ENCODE assay signal across 21 cellular contexts in the genomic region with DNA sequence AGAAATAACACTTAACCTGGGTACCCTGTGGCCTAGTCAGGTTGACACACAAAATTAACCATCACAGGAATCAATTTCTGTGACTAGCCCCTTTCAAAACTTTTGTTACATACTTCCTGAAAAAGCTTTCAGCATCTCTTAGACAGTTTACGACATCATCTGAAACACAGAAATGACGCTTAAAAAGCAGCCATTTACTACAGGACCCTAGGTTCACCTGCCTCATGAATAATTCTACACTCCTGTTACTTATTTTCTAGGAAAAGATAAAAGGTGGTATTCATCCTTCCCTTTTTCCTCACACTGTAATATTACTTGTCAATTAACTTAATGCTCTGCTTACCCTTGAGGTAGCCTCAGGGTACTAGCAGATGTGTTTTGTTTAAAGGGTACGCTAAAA.
DNase-seq lines count a peak whose midpoint lies in the region; ATAC-seq and TF ChIP-seq lines count a peak whose summit lies in the region.
"Had no signal": no experiment of that assay in that cellular context is flagged by ENCODE, and none has a peak within 500 bp of the region (broad histone marks: within the 10 kb centered on the region; RNA-seq: fewer than 3 reads in every experiment).

No MANE protein-coding gene starts in this region.

- no peaks in the 10 kb centered on the region for H4K20me1 ChIP-seq in PC-9 (ENCODE audit: insufficient read depth)
- H4K20me1 ChIP-seq: BLaER1 had no signal

- H3K4me1 Mint-ChIP-seq in type B pancreatic cell (ENCODE audit: unreplicated experiment): peaks cover 35% of the 10 kb centered on the region

- peak overlapping the region; percentile 84 for H3K27ac Mint-ChIP-seq in type B pancreatic cell
- H3K27ac Mint-ChIP-seq: CD8-positive, alpha-beta memory T cell; H9 had no signal

- H3K9me2 ChIP-seq in PC-9 (ENCODE audit: insufficient read depth): no peaks in the 10 kb centered on the region

- peak; percentile 17 for DNase-seq in SIG-M5 treated with dmso at 0.1 percent for 504 hours (lab: John Stamatoyannopoulos, UW; ENCODE audit: unreplicated experiment)
- no peak for DNase-seq in SIG-M5 (lab: John Stamatoyannopoulos, UW)
- no peak for DNase-seq in PC-9
- DNase-seq in foreskin keratinocyte: no peak
- no peak for DNase-seq in type B pancreatic cell (ENCODE audit: extremely low spot score, unreplicated experiment)
- no peak for DNase-seq in RPMI8226
- no peak for DNase-seq in body of pancreas
- DNase-seq: CD8-positive, alpha-beta memory T cell; DND-41; H9; MV-4-11; NCI-H1417; NCI-H187 treated with DMSO at 0.1 percent for 48 hours; NCI-H2171; NCI-H446; NCI-H69; NK-92 treated with Interleukin-12 subunit alpha and Interleukin-12 subunit beta, amount 100 ng/mL, for 24 hours; Right ventricle myocardium superior had no signal

- peaks cover 15% of the 10 kb centered on the region; the same call in 1 of the 2 replicates for H3K9me3 ChIP-seq in PC-9 (ENCODE audit: insufficient read depth, low read depth)
- H3K9me3 ChIP-seq in body of pancreas: no peaks in the 10 kb centered on the region
- H3K9me3 ChIP-seq: BLaER1 had no signal

- no peak overlapping the region for H3K4me3 ChIP-seq in PC-9
- no peak overlapping the region for H3K4me3 ChIP-seq in body of pancreas
- H3K4me3 ChIP-seq: BLaER1 had no signal

- TF ChIP-seq CTCF in PC-9 (conservative IDR thresholded peaks at IDR 0.05) (no peak), foreskin keratinocyte (conservative IDR thresholded peaks at IDR 0.05) (no peak), type B pancreatic cell (conservative IDR thresholded peaks at IDR 0.05) (no peak), body of pancreas (IDR thresholded peaks at IDR 0.05) (no peak)

- peak overlapping the region; percentile 30; the same call in 1 of the 2 replicates for H3K4me2 ChIP-seq in PC-9
- H3K4me2 ChIP-seq: BLaER1 had no signal

- no peak overlapping the region for H3K4me3 Mint-ChIP-seq in type B pancreatic cell
- H3K4me3 Mint-ChIP-seq: CD8-positive, alpha-beta memory T cell; H9 had no signal

- peaks cover 6% of the 10 kb centered on the region for H3K9me3 Mint-ChIP-seq in type B pancreatic cell
- H3K9me3 Mint-ChIP-seq: CD8-positive, alpha-beta memory T cell; H9 had no signal

- no peak for ATAC-seq in foreskin keratinocyte
- no peak for ATAC-seq in GM21825 (IDR thresholded peaks at IDR 0.05; ENCODE audit: unreplicated experiment)
- ATAC-seq in body of pancreas: no peak
- ATAC-seq: Panc1 had no signal

- H3K79me2 ChIP-seq in PC-9 (ENCODE audit: low read depth): no peaks in the 10 kb centered on the region

- H3K27me3 Mint-ChIP-seq in type B pancreatic cell: no peaks in the 10 kb centered on the region

- no peak for TF ChIP-seq POLR2A in body of pancreas (IDR thresholded peaks at IDR 0.05)

- peaks cover 6% of the 10 kb centered on the region for H3K36me3 Mint-ChIP-seq in type B pancreatic cell
- H3K36me3 Mint-ChIP-seq: CD8-positive, alpha-beta memory T cell had no signal

- intact Hi-C loops in PC-9 (cut with micrococcal nuclease; ENCODE audit: unreplicated experiment): loop anchor here (5.0 kb wide), 4 partner anchors 74 to 274 kb away; no protein-coding TSS in a partner anchor
- intact Hi-C loops in body of pancreas (cut with DNase I): no loop called here

- H3K36me3 ChIP-seq in PC-9 (ENCODE audit: low read depth): no peaks in the 10 kb centered on the region; the same call in 1 of the 2 replicates
- no peaks in the 10 kb centered on the region for H3K36me3 ChIP-seq in body of pancreas (replicated peaks in 1 of 2; ENCODE audit: insufficient read depth in 1 of 2, low read depth in 2 of 2)
- H3K36me3 ChIP-seq: BLaER1 had no signal

- CTCF ChIA-PET in PC-9 (lab: Charles Lee): no interaction called here

- H3K27ac ChIP-seq in PC-9 (peak overlapping the region; percentile 78), foreskin keratinocyte (peak overlapping the region; percentile 34), body of pancreas (no peak overlapping the region)
- H3K27ac ChIP-seq: BLaER1 had no signal

- H2AFZ ChIP-seq in PC-9: no peak overlapping the region

- H3K4me1 ChIP-seq in PC-9 (replicated peaks; ENCODE audit: insufficient read depth) (peaks cover 14% of the 10 kb centered on the region), foreskin keratinocyte (peaks cover 22% of the 10 kb centered on the region), body of pancreas (no peaks in the 10 kb centered on the region)

- WGBS in body of pancreas, 2 donors: 87 to 94% methylated on average over 3 of the region's 3 CpGs

- no peaks in the 10 kb centered on the region for H3K27me3 ChIP-seq in PC-9 (ENCODE audit: insufficient read depth, low read depth)
- H3K27me3 ChIP-seq in foreskin keratinocyte: no peaks in the 10 kb centered on the region
- no peaks in the 10 kb centered on the region for H3K27me3 ChIP-seq in body of pancreas
- H3K27me3 ChIP-seq: BLaER1 had no signal

- H3F3A ChIP-seq in PC-9 (ENCODE audit: insufficient read depth, low read depth): peaks cover 18% of the 10 kb centered on the region

- POLR2A ChIA-PET in PC-9 (lab: Charles Lee; ENCODE audit: unreplicated experiment): interaction anchor here (0.6 to 1.0 kb wide), 3 partner anchors 67 to 383 kb away, joined by 3 read pairs; no protein-coding TSS in a partner anchor

- TSS peak; percentile 94 for BruUV-seq in PC-9 (replicated peaks; lab: Mats Ljungman, UMichigan)

Comparison
In these comparisons a context has a peak if more than half of its experiments do, and no peak if none do; other contexts are left out.
1. H3K27ac ChIP-seq: peak in PC-9 (single experiment) and foreskin keratinocyte (single experiment); none in body of pancreas (0 of 4).